Comparison of ENCODE assay signal across 20 cellular contexts in genomic region chr12:108119974-108120862, GRCh38. TPM values are rescaled to one million over a fixed set of nuclear protein-coding genes. Genes with fewer than 3 reads are reported as not detected.
DNase-seq lines count a peak whose midpoint lies in the region; ATAC-seq and TF ChIP-seq lines count a peak whose summit lies in the region.
"Had no signal": no experiment of that assay in that cellular context is flagged by ENCODE, and none has a peak within 500 bp of the region (broad histone marks: within the 10 kb centered on the region; RNA-seq: fewer than 3 reads in every experiment).

No MANE protein-coding gene starts in this region.

- no peaks in the 10 kb centered on the region for H3K36me3 ChIP-seq in GM23338 (ENCODE audit: insufficient read depth)
- no peaks in the 10 kb centered on the region for H3K36me3 ChIP-seq in hepatocyte (replicated peaks; ENCODE audit: insufficient read depth, low read depth)
- H3K36me3 ChIP-seq in uterus, result no peaks in the 10 kb centered on the region

- DNase-seq in GM23338 (ENCODE audit: low spot score) (no peak), activated B cell treated with CpG ODN at 0.5 μM for 24 hours (no peak), hepatocyte (ENCODE audit: low spot score) (no peak), uterus (no peak), CD14-positive monocyte (ENCODE audit: low spot score) (no peak)
- DNase-seq: CD4-positive, alpha-beta T cell; DMS153; GOT3; KBM-7; NCI-H1048; NCI-H1417 treated with DMSO at 0.1 percent for 48 hours; NCI-H187; NCI-H510A; SIG-M5 had no signal

- H3K9me3 ChIP-seq in hepatocyte (ENCODE audit: low read depth), result no peaks in the 10 kb centered on the region
- H3K9me3 ChIP-seq in uterus, result no peaks in the 10 kb centered on the region

- no peaks in the 10 kb centered on the region for H3K79me2 ChIP-seq in GM23338 (replicated peaks; ENCODE audit: insufficient read depth)
- no peaks in the 10 kb centered on the region for H3K79me2 ChIP-seq in hepatocyte

- intact Hi-C loops in activated B cell treated with CpG ODN at 0.5 μM for 24 hours (cut with micrococcal nuclease) (loop anchor here (1.0 to 10.0 kb wide), 5 partner anchors 9 to 392 kb away; partner anchors contain the start of genes PRDM4 and WSCD2), uterus (cut with DNase I; ENCODE audit: low total_unique reads) (no loop called here), CD14-positive monocyte (cut with micrococcal nuclease) (no loop called here)

- TF ChIP-seq CTCF in GM23338 (conservative IDR thresholded peaks at IDR 0.05; ENCODE audit: low read depth in 2 of 2) (no peak), activated B cell treated with CpG ODN at 0.5 μM for 24 hours (IDR thresholded peaks at IDR 0.05) (no peak), hepatocyte (IDR thresholded peaks at IDR 0.05; ENCODE audit: poor library complexity) (no peak), uterus (IDR thresholded peaks at IDR 0.05) (no peak), CD14-positive monocyte (IDR thresholded peaks at IDR 0.05) (no peak)

- TF ChIP-seq POLR2A in uterus (IDR thresholded peaks at IDR 0.05), result no peak

- H3K36me3 Mint-ChIP-seq in GM23338 (ENCODE audit: low read depth) (no peaks in the 10 kb centered on the region), activated B cell treated with CpG ODN at 0.5 μM for 24 hours (ENCODE audit: low read depth) (no peaks in the 10 kb centered on the region), CD14-positive monocyte (no peaks in the 10 kb centered on the region)

- no peaks in the 10 kb centered on the region for H4K20me1 ChIP-seq in GM23338 (replicated peaks; ENCODE audit: insufficient read depth)
- H4K20me1 ChIP-seq in hepatocyte (ENCODE audit: insufficient read depth, poor library complexity, severe bottlenecking), result no peaks in the 10 kb centered on the region

- H3K9me2 ChIP-seq in GM23338 (ENCODE audit: insufficient read depth) (0 out of 2 replicates have a peak, but pooled peaks cover 11% of the 10 kb centered on the region), hepatocyte (replicated peaks; ENCODE audit: insufficient read depth) (no peaks in the 10 kb centered on the region)

- no peaks in the 10 kb centered on the region for H3K9me3 Mint-ChIP-seq in GM23338
- peaks cover 2% of the 10 kb centered on the region for H3K9me3 Mint-ChIP-seq in activated B cell treated with CpG ODN at 0.5 μM for 24 hours
- H3K9me3 Mint-ChIP-seq in CD14-positive monocyte, result peaks cover 0 to 8% (median 4%) of the 10 kb centered on the region in 7 donors
- H3K9me3 Mint-ChIP-seq: CD4-positive, alpha-beta T cell had no signal

- H3K27ac ChIP-seq in GM23338 (ENCODE audit: low read depth) (no peak overlapping the region), hepatocyte (peak overlapping the region; percentile 78), uterus (peak overlapping the region; percentile 42 to 66)

- H3K4me3 Mint-ChIP-seq in GM23338 (no peak overlapping the region; the same call in 2 of the 3 replicates), activated B cell treated with CpG ODN at 0.5 μM for 24 hours (no peak overlapping the region), CD14-positive monocyte (no peak overlapping the region)
- H3K4me3 Mint-ChIP-seq: CD4-positive, alpha-beta T cell had no signal

- peaks cover 19% of the 10 kb centered on the region for H3K4me1 ChIP-seq in GM23338 (ENCODE audit: insufficient read depth)
- H3K4me1 ChIP-seq in hepatocyte (ENCODE audit: insufficient read depth), result peaks cover 4% of the 10 kb centered on the region
- no peaks in the 10 kb centered on the region for H3K4me1 ChIP-seq in uterus

- peaks cover 5% of the 10 kb centered on the region for H3K27me3 Mint-ChIP-seq in GM23338 (ENCODE audit: insufficient read depth, low read depth, poor library complexity)
- H3K27me3 Mint-ChIP-seq in activated B cell treated with CpG ODN at 0.5 μM for 24 hours, result no peaks in the 10 kb centered on the region
- H3K27me3 Mint-ChIP-seq in CD14-positive monocyte (ENCODE audit: low read depth in 3 of 3), result peaks cover 4 to 22% (median 9%) of the 10 kb centered on the region in 3 donors

- H3K27me3 ChIP-seq in GM23338 (ENCODE audit: insufficient read depth) (no peaks in the 10 kb centered on the region), hepatocyte (no peaks in the 10 kb centered on the region), uterus (no peaks in the 10 kb centered on the region)

- H3K27ac Mint-ChIP-seq in GM23338 (no peak overlapping the region; the same call in 1 of the 2 replicates), activated B cell treated with CpG ODN at 0.5 μM for 24 hours (peak overlapping the region; percentile 92), CD14-positive monocyte (no peak overlapping the region)
- H3K27ac Mint-ChIP-seq: CD4-positive, alpha-beta T cell had no signal

- ATAC-seq in GM23338, result no peak; the same call in 2 of the 3 replicates
- ATAC-seq in activated B cell treated with CpG ODN at 0.5 μM for 24 hours (ENCODE audit: low read depth), result no peak
- no peak for ATAC-seq in HG03280 (IDR thresholded peaks at IDR 0.05; ENCODE audit: unreplicated experiment)
- no peak for ATAC-seq in HG02610 (IDR thresholded peaks at IDR 0.05; ENCODE audit: unreplicated experiment)
- ATAC-seq: HCT116, Panc1 had no signal

- peaks cover 32% of the 10 kb centered on the region for H3K4me1 Mint-ChIP-seq in GM23338
- H3K4me1 Mint-ChIP-seq in activated B cell treated with CpG ODN at 0.5 μM for 24 hours, result peaks cover 50% of the 10 kb centered on the region
- peaks cover 2% of the 10 kb centered on the region for H3K4me1 Mint-ChIP-seq in CD14-positive monocyte

- peak overlapping the region; percentile 91 for H2AFZ ChIP-seq in GM23338
- no peak overlapping the region for H2AFZ ChIP-seq in hepatocyte

- no peaks in the 10 kb centered on the region for H3F3A ChIP-seq in GM23338 (replicated peaks; ENCODE audit: low read depth)

- POLR2A ChIA-PET in activated B cell treated with CpG ODN at 0.5 μM for 24 hours (lab: Charles Lee), result interaction anchor here (0.9 kb wide), 1 partner anchor 10 kb away, joined by 3 read pairs; no protein-coding TSS in a partner anchor

- WGBS in hepatocyte (ENCODE audit: low lambda C conversion rate, missing lambda C conversion rate), result 82% methylated on average over 8 of the region's 8 CpGs

- CTCF ChIA-PET in activated B cell treated with CpG ODN at 0.5 μM for 24 hours (lab: Charles Lee), result no interaction called here

- no peak overlapping the region for H3K4me2 ChIP-seq in GM23338
- no peak overlapping the region for H3K4me2 ChIP-seq in hepatocyte

- H3K4me3 ChIP-seq in GM23338, result no peak overlapping the region
- no peak overlapping the region for H3K4me3 ChIP-seq in hepatocyte
- no peak overlapping the region for H3K4me3 ChIP-seq in uterus

TF ChIP-seq in GM23338, 12 proteins besides CTCF, POLR2A, EP300 and RAD21 (continues in another document):
- TF ChIP-seq EZH2phosphoT487 (IDR thresholded peaks at IDR 0.05; ENCODE audit: unreplicated experiment) (no peak), ZNF114 (CRISPR knock-in tag; IDR thresholded peaks at IDR 0.05) (no peak), JUNB (IDR thresholded peaks at IDR 0.05; ENCODE audit: unreplicated experiment) (no peak), POLR2AphosphoS5 (IDR thresholded peaks at IDR 0.05; ENCODE audit: low read depth) (no peak), REST (IDR thresholded peaks at IDR 0.05; ENCODE audit: unreplicated experiment) (no peak)

RNA-seq across cellular contexts. Expression of gene WSCD2, which starts 8.9 kb away (rescaled TPM):
- total RNA-seq in GM23338 (2014; rRNA removed; shearing (Covaris generic)), result 0.58 and 3.1 TPM in 2 replicates
- polyA plus RNA-seq in GM23338 (2016; fragmentation: Nextera tagmentation; extraction: Ambion mirVana) (0.66 and 1.6 TPM in 2 replicates), hepatocyte (2.1 and 4.3 TPM in 2 replicates), CD14-positive monocyte (not detected)
- total RNA-seq in activated B cell treated with CpG ODN at 0.5 μM for 24 hours (1.4 and 1.9 TPM in 2 replicates), hepatocyte (3.8 and 4.2 TPM in 2 replicates), uterus (10 to 100 TPM in 2 of 4 donors, 1 to 10 TPM in 2; 3.3 to 65.3 (median 17.2) TPM)
- total RNA-seq: A673; CD4-positive, alpha-beta T cell had no signal
- polyA plus RNA-seq: BJ had no signal
